ENCODE assay signal across 8 cellular contexts in genomic region chr10:123043409-123043925, GRCh38. TPM values are rescaled to one million over a fixed set of nuclear protein-coding genes. Genes with fewer than 3 reads are reported as not detected.
A peak's percentile ranks its signal among the peaks of the same experiment; 100 is the strongest.
DNase-seq lines count a peak whose midpoint lies in the region; ATAC-seq and TF ChIP-seq lines count a peak whose summit lies in the region.

No MANE protein-coding gene starts in this region.

- H3K4me3 ChIP-seq in adrenal gland = no peak overlapping the region

- DNase-seq in DMS53 (lab: John Stamatoyannopoulos, UW) (peak; percentile 86), LoVo (ENCODE audit: low spot score) (peak; percentile 55), RWPE1 (ENCODE audit: low spot score) (peak; percentile 82), adrenal gland (peak; percentile 25 to 72 (median 50)), hypothalamus (lab: John Stamatoyannopoulos, UW) (peak in 41 of 51 donors; percentile 1 to 78 (median 29))
- DNase-seq in stimulated activated CD4-positive, alpha-beta T cell treated with anti-CD3 and anti-CD28 coated beads, Interleukin-12 subunit alpha, Interleukin-12 subunit beta, amount 100 ng/mL, for 4 hours = peak; percentile 12

- H3K4me1 ChIP-seq in adrenal gland (replicated peaks in 1 of 2) = no peaks in the 10 kb centered on the region

- peaks cover 0 to 9% of the 10 kb centered on the region in 2 donors for H3K36me3 ChIP-seq in adrenal gland (replicated peaks in 1 of 2)

- ATAC-seq in GM21529 (IDR thresholded peaks at IDR 0.05; ENCODE audit: unreplicated experiment) = peak; percentile 54
- no peak for ATAC-seq in GM18909 (IDR thresholded peaks at IDR 0.05; ENCODE audit: poor library complexity, unreplicated experiment)

- intact Hi-C loops in adrenal gland (cut with DNase I) = loop anchor here (5.0 to 10.0 kb wide), 2 partner anchors 511 to 514 kb away; no protein-coding TSS in a partner anchor

- POLR2A ChIA-PET in RWPE1 (lab: Yijun Ruan, JAX; ENCODE audit: low non-redundant PET) = no interaction called here

- no peaks in the 10 kb centered on the region for H3K9me3 ChIP-seq in adrenal gland (replicated peaks in 1 of 3)

- no peaks in the 10 kb centered on the region for H3K27me3 ChIP-seq in adrenal gland

- WGBS in adrenal gland, 4 donors = 11 to 27% (median 16%) methylated on average over 5 of the region's 5 CpGs

- TF ChIP-seq CTCF in RWPE1 (conservative IDR thresholded peaks at IDR 0.05; ENCODE audit: low read depth) = peak; percentile 80
- TF ChIP-seq CTCF in adrenal gland (IDR thresholded peaks at IDR 0.05) = peak; percentile 32 to 67 (median 60)

- CTCF ChIA-PET in RWPE1 (lab: Yijun Ruan, JAX) = interaction anchor here (0.6 to 5.4 kb wide), 45 partner anchors 9 to 986 kb away, joined by 3 to 44 read pairs (median 4); partner anchors contain the start of gene ACADSB

- no peak for TF ChIP-seq POLR2A in adrenal gland (IDR thresholded peaks at IDR 0.05)

- no peak overlapping the region for H3K27ac ChIP-seq in RWPE1
- H3K27ac ChIP-seq in adrenal gland = no peak overlapping the region

RNA-seq across cellular contexts. Expression of gene ACADSB, which starts 34.7 kb away (rescaled TPM):
- total RNA-seq in adrenal gland = 10 to 100 TPM; 25.9 to 94.7 (median 45.2) TPM
- 10 to 100 TPM in 1 of 3 donors, 1 to 10 TPM in 2; 8.3 to 79.4 (median 9.0) TPM for polyA plus RNA-seq in adrenal gland

RNA-seq across cellular contexts. Expression of gene IKZF5, which starts 34.9 kb away (rescaled TPM):
- total RNA-seq in adrenal gland = 10 to 100 TPM in 5 of 8 donors, 1 to 10 TPM in 3; 3.3 to 20.0 (median 13.4) TPM
- 10 to 100 TPM in 2 of 3 donors, 1 to 10 TPM in 1; 7.6 to 13.3 (median 11.4) TPM for polyA plus RNA-seq in adrenal gland

Comparison
In these comparisons a context has a peak if more than half of its experiments do, and no peak if none do; other contexts are left out.
1. DNase-seq: peak in every context shown above with its lines; median percentile 86 in DMS53; 82 in RWPE1; 55 in LoVo; 50 in adrenal gland; 29 in hypothalamus; 12 in stimulated activated CD4-positive, alpha-beta T cell treated with anti-CD3 and anti-CD28 coated beads, Interleukin-12 subunit alpha, Interleukin-12 subunit beta, amount 100 ng/mL, for 4 hours.